10 cellular contexts compared by ENCODE assay signal in genomic region chr11:2779499-2779980, GRCh38.
DNase-seq lines count a peak whose midpoint lies in the region; ATAC-seq and TF ChIP-seq lines count a peak whose summit lies in the region.
"Had no signal": no experiment of that assay in that cellular context is flagged by ENCODE, and none has a peak within 500 bp of the region (broad histone marks: within the 10 kb centered on the region; RNA-seq: fewer than 3 reads in every experiment).

No MANE protein-coding gene starts in this region.

- no peaks in the 10 kb centered on the region for H3K27me3 ChIP-seq in muscle layer of duodenum (ENCODE audit: low read depth, low read length)
- no peaks in the 10 kb centered on the region for H3K27me3 ChIP-seq in transverse colon

- ATAC-seq in activated naive CD8-positive, alpha-beta T cell treated with anti-CD3 and anti-CD28 coated beads, Interleukin-2, amount 10 ng/mL, durations not matched to agents 7 days and 5 days (ENCODE audit: low read depth) = no peak
- no peak for ATAC-seq in activated naive CD8-positive, alpha-beta T cell treated with anti-CD3 and anti-CD28 coated beads, Interleukin-2, amount 50 U/mL, for 24 hours
- no peak for ATAC-seq in GM18502 (IDR thresholded peaks at IDR 0.05; ENCODE audit: poor library complexity, unreplicated experiment)

- no peak for TF ChIP-seq EP300 in transverse colon (IDR thresholded peaks at IDR 0.05; ENCODE audit: low read depth)

- H3K4me1 ChIP-seq in muscle layer of duodenum (ENCODE audit: control insufficient read depth in 1 of 2, insufficient read depth in 2 of 2, low read length in 2 of 2) (peaks cover 5 to 18% of the 10 kb centered on the region in 2 donors), transverse colon (peaks cover 16 to 34% (median 27%) of the 10 kb centered on the region in 4 donors)

- H3K27ac Mint-ChIP-seq in activated naive CD8-positive, alpha-beta T cell treated with anti-CD3 and anti-CD28 coated beads, Interleukin-2, amount 10 ng/mL, durations not matched to agents 7 days and 5 days = no peak overlapping the region
- no peak overlapping the region for H3K27ac Mint-ChIP-seq in activated naive CD8-positive, alpha-beta T cell treated with anti-CD3 and anti-CD28 coated beads, Interleukin-2, amount 50 U/mL, for 24 hours
- H3K27ac Mint-ChIP-seq in chondrocyte (ENCODE audit: unreplicated experiment) = peak overlapping the region; percentile 8

- H3K9me3 Mint-ChIP-seq in activated naive CD8-positive, alpha-beta T cell treated with anti-CD3 and anti-CD28 coated beads, Interleukin-2, amount 10 ng/mL, durations not matched to agents 7 days and 5 days = no peaks in the 10 kb centered on the region
- no peaks in the 10 kb centered on the region for H3K9me3 Mint-ChIP-seq in activated naive CD8-positive, alpha-beta T cell treated with anti-CD3 and anti-CD28 coated beads, Interleukin-2, amount 50 U/mL, for 24 hours
- H3K9me3 Mint-ChIP-seq in chondrocyte (ENCODE audit: low read depth) = peaks cover 5% of the 10 kb centered on the region

- DNase-seq in activated naive CD8-positive, alpha-beta T cell treated with anti-CD3 and anti-CD28 coated beads, Interleukin-2, amount 10 ng/mL, durations not matched to agents 7 days and 5 days = peak; percentile 18
- no peak for DNase-seq in activated naive CD8-positive, alpha-beta T cell treated with anti-CD3 and anti-CD28 coated beads, Interleukin-2, amount 50 U/mL, for 24 hours
- DNase-seq in chondrocyte (ENCODE audit: low spot score) (peak; percentile 72), transverse colon (no peak), NCI-H345 treated with DMSO at 0.1 percent for 48 hours (lab: John Stamatoyannopoulos, UW; ENCODE audit: unreplicated experiment) (no peak)
- no peak for DNase-seq in stimulated activated naive CD4-positive, alpha-beta T cell (lab: John Stamatoyannopoulos, UW)
- DNase-seq: NCI-H2107 had no signal

- no peaks in the 10 kb centered on the region for H3K9me3 ChIP-seq in muscle layer of duodenum (ENCODE audit: control insufficient read depth in 1 of 2, low read length in 2 of 2)
- no peaks in the 10 kb centered on the region for H3K9me3 ChIP-seq in transverse colon
- H3K9me3 ChIP-seq: SJSA1 had no signal

- H3K36me3 Mint-ChIP-seq in activated naive CD8-positive, alpha-beta T cell treated with anti-CD3 and anti-CD28 coated beads, Interleukin-2, amount 10 ng/mL, durations not matched to agents 7 days and 5 days = no peaks in the 10 kb centered on the region
- no peaks in the 10 kb centered on the region for H3K36me3 Mint-ChIP-seq in activated naive CD8-positive, alpha-beta T cell treated with anti-CD3 and anti-CD28 coated beads, Interleukin-2, amount 50 U/mL, for 24 hours (ENCODE audit: low read depth)
- H3K36me3 Mint-ChIP-seq in chondrocyte (ENCODE audit: low read depth) = no peaks in the 10 kb centered on the region

- peaks cover 2% of the 10 kb centered on the region for H3K27me3 Mint-ChIP-seq in activated naive CD8-positive, alpha-beta T cell treated with anti-CD3 and anti-CD28 coated beads, Interleukin-2, amount 10 ng/mL, durations not matched to agents 7 days and 5 days
- H3K27me3 Mint-ChIP-seq in activated naive CD8-positive, alpha-beta T cell treated with anti-CD3 and anti-CD28 coated beads, Interleukin-2, amount 50 U/mL, for 24 hours = no peaks in the 10 kb centered on the region
- peaks cover 1% of the 10 kb centered on the region for H3K27me3 Mint-ChIP-seq in chondrocyte (ENCODE audit: low read depth)

- peak overlapping the region; percentile 60 for H3K27ac ChIP-seq in muscle layer of duodenum (ENCODE audit: low read length)
- peak overlapping the region; percentile 80 to 92 (median 86) for H3K27ac ChIP-seq in transverse colon
- H3K27ac ChIP-seq: SJSA1 had no signal

- TF ChIP-seq CTCF in chondrocyte (IDR thresholded peaks at IDR 0.05) (no peak), transverse colon (IDR thresholded peaks at IDR 0.05) (no peak)

- no peak for TF ChIP-seq POLR2A in transverse colon (IDR thresholded peaks at IDR 0.05)

- in situ Hi-C loops in transverse colon (cut with MboI; ENCODE audit: low pct_ligation_motif_present in 1 of 4, low pct_unique_long_range_greater_than_20kb in 1 of 4, low sequenced_read_pairs in 3 of 4) = no loop called here

- no peak overlapping the region for H3K4me3 ChIP-seq in muscle layer of duodenum (ENCODE audit: low read depth in 1 of 2, low read length in 2 of 2)
- no peak overlapping the region for H3K4me3 ChIP-seq in transverse colon
- H3K4me3 ChIP-seq: SJSA1 had no signal

- WGBS in transverse colon (ENCODE audit: low coverage in 1 of 2), 2 donors = 55% methylated on average over 10 of the region's 11 CpGs; no CpG with 5 or more reads in 1 of the 2 donors

- intact Hi-C loops in transverse colon (cut with DNase I; ENCODE audit: low total_unique reads) = loop anchor here (10.0 kb wide), 1 partner anchor 105 kb away; the partner anchor contains the start of gene CDKN1C

- H3K4me1 Mint-ChIP-seq in activated naive CD8-positive, alpha-beta T cell treated with anti-CD3 and anti-CD28 coated beads, Interleukin-2, amount 10 ng/mL, durations not matched to agents 7 days and 5 days = peaks cover 5% of the 10 kb centered on the region
- H3K4me1 Mint-ChIP-seq in activated naive CD8-positive, alpha-beta T cell treated with anti-CD3 and anti-CD28 coated beads, Interleukin-2, amount 50 U/mL, for 24 hours = peaks cover 12% of the 10 kb centered on the region
- H3K4me1 Mint-ChIP-seq in chondrocyte (ENCODE audit: low read depth) = peaks cover 33% of the 10 kb centered on the region

- H3K36me3 ChIP-seq in muscle layer of duodenum (ENCODE audit: control insufficient read depth in 1 of 2, insufficient read depth in 2 of 2, low read length in 2 of 2) (no peaks in the 10 kb centered on the region), transverse colon (no peaks in the 10 kb centered on the region)
- H3K36me3 ChIP-seq: SJSA1 had no signal

- POLR2A ChIA-PET in activated naive CD8-positive, alpha-beta T cell treated with anti-CD3 and anti-CD28 coated beads, Interleukin-2, amount 10 ng/mL, durations not matched to agents 7 days and 5 days (lab: Charles Lee) = no interaction called here

- no peak overlapping the region for H3K4me3 Mint-ChIP-seq in activated naive CD8-positive, alpha-beta T cell treated with anti-CD3 and anti-CD28 coated beads, Interleukin-2, amount 10 ng/mL, durations not matched to agents 7 days and 5 days
- H3K4me3 Mint-ChIP-seq in activated naive CD8-positive, alpha-beta T cell treated with anti-CD3 and anti-CD28 coated beads, Interleukin-2, amount 50 U/mL, for 24 hours = no peak overlapping the region
- H3K4me3 Mint-ChIP-seq in chondrocyte (ENCODE audit: unreplicated experiment) = no peak overlapping the region

Comparison
In these comparisons a context has a peak if more than half of its experiments do, and no peak if none do; other contexts are left out.
1. DNase-seq: peak in activated naive CD8-positive, alpha-beta T cell treated with anti-CD3 and anti-CD28 coated beads, Interleukin-2, amount 10 ng/mL, durations not matched to agents 7 days and 5 days (single experiment) and chondrocyte (single experiment); none in activated naive CD8-positive, alpha-beta T cell treated with anti-CD3 and anti-CD28 coated beads, Interleukin-2, amount 50 U/mL, for 24 hours (single experiment), transverse colon (single experiment), stimulated activated naive CD4-positive, alpha-beta T cell (0 of 6) and NCI-H345 treated with DMSO at 0.1 percent for 48 hours (single experiment).